In genomic region chr3:60081381-60082095, GRCh38 we compare ENCODE assay signal across 13 cellular contexts.
DNase-seq lines count a peak whose midpoint lies in the region; ATAC-seq and TF ChIP-seq lines count a peak whose summit lies in the region.
"Had no signal": no experiment of that assay in that cellular context is flagged by ENCODE, and none has a peak within 500 bp of the region (broad histone marks: within the 10 kb centered on the region; RNA-seq: fewer than 3 reads in every experiment).

No MANE protein-coding gene starts in this region.

- H3K4me1 Mint-ChIP-seq in T-helper 2 cell treated with Interferon-gamma antibody and Interleukin-4, amounts not matched to agents 5 μg/mL and 100 μg/mL, for 36 hours (ENCODE audit: low read depth), result peaks cover 52% of the 10 kb centered on the region
- peaks cover 9% of the 10 kb centered on the region for H3K4me1 Mint-ChIP-seq in CD14-positive monocyte

- peak overlapping the region; percentile 87 for H3K4me3 Mint-ChIP-seq in T-helper 2 cell treated with Interferon-gamma antibody and Interleukin-4, amounts not matched to agents 5 μg/mL and 100 μg/mL, for 36 hours
- no peak overlapping the region for H3K4me3 Mint-ChIP-seq in CD14-positive monocyte

- H3K9ac ChIP-seq in BLaER1 treated with 17β-estradiol and CSF1 and Interleukin-3, amounts not matched to agents 10 nM and 100 nM, result no peak overlapping the region

- H3K36me3 Mint-ChIP-seq in T-helper 2 cell treated with Interferon-gamma antibody and Interleukin-4, amounts not matched to agents 5 μg/mL and 100 μg/mL, for 36 hours (ENCODE audit: low read depth), result peaks cover 39% of the 10 kb centered on the region
- no peaks in the 10 kb centered on the region for H3K36me3 Mint-ChIP-seq in CD14-positive monocyte

- H3K27ac Mint-ChIP-seq in T-helper 2 cell treated with Interferon-gamma antibody and Interleukin-4, amounts not matched to agents 5 μg/mL and 100 μg/mL, for 36 hours, result peak overlapping the region; percentile 92
- no peak overlapping the region for H3K27ac Mint-ChIP-seq in CD14-positive monocyte

- no peak for TF ChIP-seq CTCF in CD14-positive monocyte (IDR thresholded peaks at IDR 0.05)

- DNase-seq in T-helper 2 cell treated with Interferon-gamma antibody and Interleukin-4, amounts not matched to agents 5 μg/mL and 100 μg/mL, for 36 hours (ENCODE audit: low spot score), result no peak
- no peak for DNase-seq in cerebellar cortex (ENCODE audit: low spot score)
- no peak for DNase-seq in stimulated activated CD8-positive, alpha-beta memory T cell treated with anti-CD3 and anti-CD28 coated beads, Interleukin-4, amount 100 ng/mL, for 48 hours
- DNase-seq in CD14-positive monocyte (ENCODE audit: low spot score), result no peak
- DNase-seq: Caco-2, left colon, NCI-H2029, psoas muscle, SW 1271 had no signal

- H3K27ac ChIP-seq in BLaER1 treated with 17β-estradiol and CSF1 and Interleukin-3, amounts not matched to agents 10 nM and 100 nM, result peak overlapping the region in 1 of 11 experiments; percentile 28; a peak in 2 of 22 replicates
- H3K27ac ChIP-seq: psoas muscle had no signal

- H3K9me3 Mint-ChIP-seq in T-helper 2 cell treated with Interferon-gamma antibody and Interleukin-4, amounts not matched to agents 5 μg/mL and 100 μg/mL, for 36 hours, result peaks cover 37% of the 10 kb centered on the region
- peaks cover 0 to 10% (median 4%) of the 10 kb centered on the region in 7 donors for H3K9me3 Mint-ChIP-seq in CD14-positive monocyte

- peaks cover 5 to 60% (median 42%) of the 10 kb centered on the region in 11 experiments; a peak in 21 of 22 replicates for H3K9me3 ChIP-seq in BLaER1 treated with 17β-estradiol and CSF1 and Interleukin-3, amounts not matched to agents 10 nM and 100 nM (replicated peaks in 1 of 11)
- H3K9me3 ChIP-seq: Caco-2 had no signal

- H3K27me3 ChIP-seq in BLaER1 treated with 17β-estradiol and CSF1 and Interleukin-3, amounts not matched to agents 10 nM and 100 nM, result no peaks in the 10 kb centered on the region

- H4K20me1 ChIP-seq in BLaER1 treated with 17β-estradiol and CSF1 and Interleukin-3, amounts not matched to agents 10 nM and 100 nM, result no peaks in the 10 kb centered on the region

- H3K36me3 ChIP-seq in BLaER1 treated with 17β-estradiol and CSF1 and Interleukin-3, amounts not matched to agents 10 nM and 100 nM, result peaks cover 0 to 9% (median 0%) of the 10 kb centered on the region in 11 experiments; a peak in 1 of 22 replicates

- intact Hi-C loops in CD14-positive monocyte (cut with micrococcal nuclease), result no loop called here

- H3K4me1 ChIP-seq in BLaER1 treated with 17β-estradiol and CSF1 and Interleukin-3, amounts not matched to agents 10 nM and 100 nM, result peaks cover 0 to 40% (median 20%) of the 10 kb centered on the region in 10 experiments; a peak in 16 of 20 replicates
- H3K4me1 ChIP-seq: Caco-2, psoas muscle had no signal

- no peak overlapping the region for H3K4me3 ChIP-seq in BLaER1 treated with 17β-estradiol and CSF1 and Interleukin-3, amounts not matched to agents 10 nM and 100 nM
- H3K4me3 ChIP-seq: psoas muscle had no signal

- peak; percentile 61 for ATAC-seq in GM18907 (IDR thresholded peaks at IDR 0.05; ENCODE audit: unreplicated experiment)
- ATAC-seq in HG03175 (IDR thresholded peaks at IDR 0.05; ENCODE audit: unreplicated experiment), result peak; percentile 83
- ATAC-seq in GM19397 (IDR thresholded peaks at IDR 0.05; ENCODE audit: unreplicated experiment), result no peak
- ATAC-seq: left colon, psoas muscle had no signal

- H3K27me3 Mint-ChIP-seq in T-helper 2 cell treated with Interferon-gamma antibody and Interleukin-4, amounts not matched to agents 5 μg/mL and 100 μg/mL, for 36 hours (ENCODE audit: low read depth), result no peaks in the 10 kb centered on the region
- H3K27me3 Mint-ChIP-seq in CD14-positive monocyte (ENCODE audit: low read depth in 3 of 3), result no peaks in the 10 kb centered on the region

- peak overlapping the region in 9 of 11 experiments; percentile 8 to 76 (median 39); a peak in 17 of 22 replicates for H3K4me2 ChIP-seq in BLaER1 treated with 17β-estradiol and CSF1 and Interleukin-3, amounts not matched to agents 10 nM and 100 nM
